In the genomic region with DNA sequence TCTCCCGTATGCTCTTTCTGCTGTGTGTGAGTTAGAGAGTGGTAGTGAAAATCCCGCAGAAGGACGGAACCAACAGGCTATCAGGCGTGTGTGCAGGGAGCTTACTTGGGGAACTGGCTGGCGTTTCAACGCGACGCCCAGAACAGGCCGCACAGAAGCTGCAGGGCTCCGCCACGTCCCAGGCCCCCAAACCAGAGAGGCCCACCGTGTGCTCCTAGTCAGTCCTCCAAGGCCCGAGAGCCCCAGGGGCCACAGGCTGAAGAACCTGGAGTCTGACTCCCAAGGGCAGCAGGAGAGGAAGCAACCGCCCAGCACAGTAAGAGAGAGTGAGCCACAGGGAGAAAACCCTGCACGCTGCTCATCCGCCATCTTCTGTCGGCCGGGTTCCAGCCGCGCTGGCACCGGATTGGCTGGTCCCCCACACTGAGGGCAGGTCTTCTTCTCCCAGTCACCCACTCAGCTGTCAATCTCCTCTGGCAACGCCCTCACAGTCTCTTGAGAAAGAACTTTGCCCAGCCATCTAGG, we compare ENCODE assay signal across 15 cellular contexts.
DNase-seq lines count a peak whose midpoint lies in the region; FAIRE-seq and TF ChIP-seq lines count a peak whose summit lies in the region.
"Had no signal": no experiment of that assay in that cellular context is flagged by ENCODE, and none has a peak within 500 bp of the region (broad histone marks: within the 10 kb centered on the region; RNA-seq: fewer than 3 reads in every experiment).

No MANE protein-coding gene starts in this region.

- TF ChIP-seq CTCF in choroid plexus epithelial cell (conservative IDR thresholded peaks at IDR 0.05; ENCODE audit: low read depth, low read length) (no peak), kidney (IDR thresholded peaks at IDR 0.05; ENCODE audit: borderline replicate concordance, extremely low read depth, insufficient read depth) (no peak)

- no peak overlapping the region for H3K27ac ChIP-seq in kidney (ENCODE audit: low read depth in 2 of 2, low read length in 2 of 2)
- H3K27ac ChIP-seq: brain microvascular endothelial cell, ovary had no signal

- H3K4me3 ChIP-seq in choroid plexus epithelial cell (ENCODE audit: low read depth, low read length): peak overlapping the region; percentile 30
- no peak overlapping the region for H3K4me3 ChIP-seq in kidney (ENCODE audit: low read length in 2 of 2)
- H3K4me3 ChIP-seq: ovary, smooth muscle cell had no signal

- H3K9ac ChIP-seq in kidney (ENCODE audit: low read length in 2 of 2): no peak overlapping the region

- intact Hi-C loops in kidney (cut with DNase I): no loop called here

- FAIRE-seq in H54 (lab: Jason Lieb, UNC): peak; percentile 97
- no peak for FAIRE-seq in kidney (lab: Jason Lieb, UNC)

- H3K4me1 ChIP-seq in kidney (ENCODE audit: control insufficient read depth in 1 of 2, insufficient read depth in 1 of 2, low read depth in 1 of 2, low read length in 2 of 2): no peaks in the 10 kb centered on the region

- H3K36me3 ChIP-seq in kidney (ENCODE audit: control insufficient read depth in 1 of 2, insufficient read depth in 2 of 2, low read length in 2 of 2): no peaks in the 10 kb centered on the region
- H3K36me3 ChIP-seq: brain microvascular endothelial cell, ovary had no signal

- no peaks in the 10 kb centered on the region for H3K9me3 ChIP-seq in kidney (ENCODE audit: control insufficient read depth in 1 of 2, low read length in 2 of 2)
- H3K9me3 ChIP-seq: ovary had no signal

- DNase-seq in A172 (ENCODE audit: low spot score) (peak; percentile 89), H54 (ENCODE audit: insufficient read length, low spot score) (peak; percentile 68), NCI-H2227 (lab: John Stamatoyannopoulos, UW; ENCODE audit: unreplicated experiment) (peak; percentile 31), choroid plexus epithelial cell (ENCODE audit: low read depth) (peak; percentile 13), kidney (no peak), medulla oblongata (ENCODE audit: extremely low spot score) (no peak), foreskin melanocyte (no peak), C1 segment of cervical spinal cord (lab: John Stamatoyannopoulos, UW) (no peak)
- DNase-seq: activated naive CD4-positive, alpha-beta T cell; brain microvascular endothelial cell; HCEC 1CT; KG1; ovary; substantia nigra had no signal

- peak; percentile 68 for TF ChIP-seq POLR2A in H54 (IDR thresholded peaks at IDR 0.05; ENCODE audit: low read depth, low read length)

Comparison
In these comparisons a context has a peak if more than half of its experiments do, and no peak if none do; other contexts are left out.
1. DNase-seq: peak in A172 (single experiment), H54 (single experiment), NCI-H2227 (single experiment) and choroid plexus epithelial cell (single experiment); none in kidney (single experiment), medulla oblongata (single experiment), foreskin melanocyte (single experiment) and C1 segment of cervical spinal cord (0 of 14).